Comparison of ENCODE assay signal across 8 cellular contexts in the genomic region with DNA sequence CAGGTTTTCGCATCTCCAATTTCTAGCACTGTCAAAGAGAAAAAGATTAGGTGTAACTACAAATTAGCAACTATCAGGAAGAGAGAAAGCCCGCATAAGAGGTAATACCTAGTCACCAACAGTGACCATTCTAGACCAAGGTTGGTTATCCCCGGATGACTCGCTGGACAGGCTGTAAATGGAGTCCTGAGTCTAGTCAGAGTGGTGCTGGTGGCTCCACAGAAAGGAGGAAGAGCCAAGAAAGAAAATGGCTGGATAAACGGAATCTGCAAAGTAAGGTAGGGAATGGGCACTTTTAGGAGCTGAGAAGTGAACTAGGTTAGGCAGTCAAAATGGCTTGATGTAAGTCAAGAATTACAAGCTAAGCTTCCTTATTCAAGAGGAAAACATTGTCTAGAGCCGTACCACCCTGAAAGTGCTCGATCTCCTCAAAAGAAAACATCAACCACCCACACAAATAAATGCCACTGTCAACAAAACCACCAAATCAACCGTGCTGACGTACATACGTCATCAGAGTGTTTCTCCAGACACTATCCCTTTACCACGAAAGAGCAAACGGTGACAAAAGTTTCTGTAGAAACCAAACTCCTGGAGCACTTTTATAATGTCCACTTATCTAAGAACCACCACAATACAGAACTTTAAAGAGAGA. TPM values are rescaled to one million over a fixed set of nuclear protein-coding genes. Genes with fewer than 3 reads are reported as not detected.
DNase-seq lines count a peak whose midpoint lies in the region; ATAC-seq, FAIRE-seq and TF ChIP-seq lines count a peak whose summit lies in the region.

No MANE protein-coding gene starts in this region.

- peak overlapping the region; percentile 95 for H3K4me3 Mint-ChIP-seq in activated CD8-positive, alpha-beta memory T cell treated with anti-CD3 and anti-CD28 coated beads, Interleukin-2, amount 10 ng/mL, durations not matched to agents 7 days and 5 days

- CTCF ChIA-PET in activated CD8-positive, alpha-beta memory T cell treated with anti-CD3 and anti-CD28 coated beads, Interleukin-2, amount 10 ng/mL, durations not matched to agents 7 days and 5 days (lab: Charles Lee) = interaction anchor here (1.1 kb wide), 3 partner anchors 154 to 286 kb away, joined by 3 read pairs; no protein-coding TSS in a partner anchor

- H3K4me3 ChIP-seq in WI38 (ENCODE audit: low read depth, low read length) (peak overlapping the region; percentile 77), fibroblast of the aortic adventitia (ENCODE audit: low read depth, low read length) (peak overlapping the region; percentile 74), small intestine (ENCODE audit: low read depth in 1 of 2, low read length in 2 of 2) (peak overlapping the region in 1 of 2 donors; percentile 99)

- H3K4me1 Mint-ChIP-seq in activated CD8-positive, alpha-beta memory T cell treated with anti-CD3 and anti-CD28 coated beads, Interleukin-2, amount 10 ng/mL, durations not matched to agents 7 days and 5 days = peaks cover 46% of the 10 kb centered on the region

- FAIRE-seq in small intestine (lab: Jason Lieb, UNC) = no peak

- 32 to 42% (median 40%) methylated on average over 12 of the region's 12 CpGs for WGBS in small intestine, 3 donors

- no peak for TF ChIP-seq CTCF in WI38 (IDR thresholded peaks at IDR 0.05; ENCODE audit: low read depth, low read length)
- no peak for TF ChIP-seq CTCF in fibroblast of the aortic adventitia (IDR thresholded peaks at IDR 0.05; ENCODE audit: insufficient read depth, low read length)

- peaks cover 26% of the 10 kb centered on the region for H3K36me3 Mint-ChIP-seq in activated CD8-positive, alpha-beta memory T cell treated with anti-CD3 and anti-CD28 coated beads, Interleukin-2, amount 10 ng/mL, durations not matched to agents 7 days and 5 days

- DNase-seq in activated CD8-positive, alpha-beta memory T cell treated with anti-CD3 and anti-CD28 coated beads, Interleukin-2, amount 10 ng/mL, durations not matched to agents 7 days and 5 days = peak; percentile 60
- DNase-seq in activated CD8-positive, alpha-beta memory T cell treated with anti-CD3 and anti-CD28 coated beads, Interleukin-2, amount 50 U/mL, for 4 hours = no peak
- DNase-seq in fibroblast of the aortic adventitia (ENCODE audit: low read depth) (peak; percentile 15), small intestine (peak; percentile 39), NCI-H446 (lab: John Stamatoyannopoulos, UW) (no peak)

- H3K27me3 ChIP-seq in small intestine (ENCODE audit: control insufficient read depth in 2 of 2, insufficient read depth in 2 of 2, low read length in 2 of 2) = no peaks in the 10 kb centered on the region

- H3K4me1 ChIP-seq in small intestine (ENCODE audit: control insufficient read depth in 2 of 2, insufficient read depth in 1 of 2, low read depth in 1 of 2, low read length in 1 of 2) = peaks cover 6 to 17% of the 10 kb centered on the region in 2 donors

- peak overlapping the region; percentile 46 to 99 for H3K27ac ChIP-seq in small intestine (ENCODE audit: low read depth in 1 of 2, low read length in 1 of 2)

- no peaks in the 10 kb centered on the region for H3K9me3 Mint-ChIP-seq in activated CD8-positive, alpha-beta memory T cell treated with anti-CD3 and anti-CD28 coated beads, Interleukin-2, amount 10 ng/mL, durations not matched to agents 7 days and 5 days (ENCODE audit: low read depth)

- H3K9me3 ChIP-seq in small intestine (ENCODE audit: control insufficient read depth, low read depth) = no peaks in the 10 kb centered on the region

- H3K27me3 Mint-ChIP-seq in activated CD8-positive, alpha-beta memory T cell treated with anti-CD3 and anti-CD28 coated beads, Interleukin-2, amount 10 ng/mL, durations not matched to agents 7 days and 5 days = peaks cover 1% of the 10 kb centered on the region

- no peaks in the 10 kb centered on the region for H3K36me3 ChIP-seq in small intestine (ENCODE audit: control insufficient read depth in 2 of 2, insufficient read depth in 2 of 2, low read length in 2 of 2)

- peak overlapping the region; percentile 95 for H3K27ac Mint-ChIP-seq in activated CD8-positive, alpha-beta memory T cell treated with anti-CD3 and anti-CD28 coated beads, Interleukin-2, amount 10 ng/mL, durations not matched to agents 7 days and 5 days

- ATAC-seq in activated CD8-positive, alpha-beta memory T cell treated with anti-CD3 and anti-CD28 coated beads, Interleukin-2, amount 10 ng/mL, durations not matched to agents 7 days and 5 days = no peak
- ATAC-seq in GM21723 (IDR thresholded peaks at IDR 0.05; ENCODE audit: unreplicated experiment) = no peak
- ATAC-seq in GM21529 (IDR thresholded peaks at IDR 0.05; ENCODE audit: unreplicated experiment) = no peak

RNA-seq across cellular contexts. Expression of gene GSPT1, which starts 2.2 kb away (rescaled TPM):
- 100 to 1,000 TPM; 111 to 176 TPM for total RNA-seq in activated CD8-positive, alpha-beta memory T cell treated with anti-CD3 and anti-CD28 coated beads, Interleukin-2, amount 10 ng/mL, durations not matched to agents 7 days and 5 days
- 106 and 126 TPM in 2 replicates for total RNA-seq in fibroblast of the aortic adventitia (ENCODE audit: low replicate concordance)
- 10 to 100 TPM; 27.3 to 49.0 (median 35.3) TPM for polyA plus RNA-seq in small intestine

RNA-seq across cellular contexts. Expression of gene NPIPB2, which starts 28.3 kb away (rescaled TPM):
- 10 to 100 TPM; 14.9 to 22.9 TPM for total RNA-seq in activated CD8-positive, alpha-beta memory T cell treated with anti-CD3 and anti-CD28 coated beads, Interleukin-2, amount 10 ng/mL, durations not matched to agents 7 days and 5 days
- 0.63 and 1.6 TPM in 2 replicates for total RNA-seq in fibroblast of the aortic adventitia (ENCODE audit: low replicate concordance)
- 1 to 10 TPM in 2 of 3 donors, not detected in 1; 5.1 to 5.5 TPM for polyA plus RNA-seq in small intestine

RNA-seq across cellular contexts. Expression of gene TNFRSF17, which starts 51.5 kb away (rescaled TPM):
- not detected for total RNA-seq in activated CD8-positive, alpha-beta memory T cell treated with anti-CD3 and anti-CD28 coated beads, Interleukin-2, amount 10 ng/mL, durations not matched to agents 7 days and 5 days
- not detected in 2 replicates for total RNA-seq in fibroblast of the aortic adventitia (ENCODE audit: low replicate concordance)
- polyA plus RNA-seq in small intestine = 10 to 100 TPM in 1 of 3 donors, 1 to 10 TPM in 1, not detected in 1; 1.8 to 19.7 TPM

Comparison
In these comparisons a context has a peak if more than half of its experiments do, and no peak if none do; other contexts are left out.
1. DNase-seq: peak in activated CD8-positive, alpha-beta memory T cell treated with anti-CD3 and anti-CD28 coated beads, Interleukin-2, amount 10 ng/mL, durations not matched to agents 7 days and 5 days (single experiment), fibroblast of the aortic adventitia (single experiment) and small intestine (single experiment); none in activated CD8-positive, alpha-beta memory T cell treated with anti-CD3 and anti-CD28 coated beads, Interleukin-2, amount 50 U/mL, for 4 hours (single experiment) and NCI-H446 (0 of 2).